ENCODE assay signal across 1 cellular context in genomic region chr13:106528711-106529414, GRCh38.
TF ChIP-seq lines count a peak whose summit lies in the region.

No MANE protein-coding gene starts in this region.

TF ChIP-seq in HepG2, 621 proteins besides CTCF, POLR2A, EP300 and RAD21:
- TF ChIP-seq ZSCAN9 (CRISPR knock-in tag; IDR thresholded peaks at IDR 0.05; ENCODE audit: borderline replicate concordance) = no peak
- no peak for TF ChIP-seq ZNF138 (CRISPR knock-in tag; IDR thresholded peaks at IDR 0.05; ENCODE audit: low read depth)
- no peak for TF ChIP-seq ZNF737 (CRISPR knock-in tag; IDR thresholded peaks at IDR 0.05; ENCODE audit: borderline replicate concordance)
- TF ChIP-seq PRDM4 (CRISPR knock-in tag; IDR thresholded peaks at IDR 0.05; ENCODE audit: borderline replicate concordance) = no peak
- no peak for TF ChIP-seq RFX3 (CRISPR knock-in tag; IDR thresholded peaks at IDR 0.05)
- TF ChIP-seq AGO1 (IDR thresholded peaks at IDR 0.05; ENCODE audit: low read depth, low read length, poor library complexity, severe bottlenecking) = no peak
- TF ChIP-seq HMGXB3 (CRISPR knock-in tag; IDR thresholded peaks at IDR 0.05; ENCODE audit: borderline replicate concordance) = no peak
- TF ChIP-seq ISX (CRISPR knock-in tag; conservative IDR thresholded peaks at IDR 0.05) = no peak
- no peak for TF ChIP-seq ZNF317 (CRISPR knock-in tag; IDR thresholded peaks at IDR 0.05)
- TF ChIP-seq PAX8 (CRISPR knock-in tag; IDR thresholded peaks at IDR 0.05; ENCODE audit: borderline replicate concordance) = no peak
- TF ChIP-seq KLF16 (CRISPR knock-in tag; IDR thresholded peaks at IDR 0.05) = no peak
- TF ChIP-seq ZNF282 (IDR thresholded peaks at IDR 0.05; ENCODE audit: partially characterized antibody) = no peak
- no peak for TF ChIP-seq E2F1 (CRISPR knock-in tag; IDR thresholded peaks at IDR 0.05)
- no peak for TF ChIP-seq ZNF30 (CRISPR knock-in tag; IDR thresholded peaks at IDR 0.05)
- TF ChIP-seq ZNF775 (CRISPR knock-in tag; IDR thresholded peaks at IDR 0.05; ENCODE audit: borderline replicate concordance) = no peak
- TF ChIP-seq DBP (CRISPR knock-in tag; IDR thresholded peaks at IDR 0.05; ENCODE audit: not compliant biosample characterization) = no peak
- no peak for TF ChIP-seq RELA (CRISPR knock-in tag; IDR thresholded peaks at IDR 0.05)
- TF ChIP-seq GFI1 (CRISPR knock-in tag; IDR thresholded peaks at IDR 0.05; ENCODE audit: borderline replicate concordance) = no peak
- no peak for TF ChIP-seq DPF2 (CRISPR knock-in tag; IDR thresholded peaks at IDR 0.05; ENCODE audit: borderline replicate concordance, low read depth)
